21 cellular contexts compared by ENCODE assay signal in genomic region chr6:129871220-129871619, GRCh38. TPM values are rescaled to one million over a fixed set of nuclear protein-coding genes. Genes with fewer than 3 reads are reported as not detected.
DNase-seq lines count a peak whose midpoint lies in the region; FAIRE-seq and TF ChIP-seq lines count a peak whose summit lies in the region.
"Had no signal": no experiment of that assay in that cellular context is flagged by ENCODE, and none has a peak within 500 bp of the region (broad histone marks: within the 10 kb centered on the region; RNA-seq: fewer than 3 reads in every experiment).

No MANE protein-coding gene starts in this region.

- POLR2A ChIA-PET in GM10248 (lab: Yijun Ruan, JAX) = no interaction called here

- TF ChIP-seq CTCF in VCaP (conservative IDR thresholded peaks at IDR 0.05) = no peak
- TF ChIP-seq CTCF in GM10248 (IDR thresholded peaks at IDR 0.05; ENCODE audit: control extremely low read depth, extremely low read depth, low read depth, missing control alignments) = no peak

- H3K27ac ChIP-seq in VCaP = peak overlapping the region; percentile 28
- H3K27ac ChIP-seq: BLaER1, GM23248, HL-60 had no signal

- peak; percentile 51 for FAIRE-seq in GM12891 (lab: Jason Lieb, UNC)

- H3K9me3 ChIP-seq in MG63 = no peaks in the 10 kb centered on the region
- H3K9me3 ChIP-seq: BLaER1, HAP-1 had no signal

- CTCF ChIA-PET in GM10248 (lab: Yijun Ruan, JAX) = no interaction called here

- H3K27me3 ChIP-seq in MG63 = no peaks in the 10 kb centered on the region
- H3K27me3 ChIP-seq: BLaER1 had no signal

- H3K36me3 ChIP-seq in MG63 = no peaks in the 10 kb centered on the region
- H3K36me3 ChIP-seq: BLaER1, HAP-1 had no signal

- H3K4me3 ChIP-seq in MG63 = no peak overlapping the region
- H3K4me3 ChIP-seq: BLaER1, GM23248, HAP-1 had no signal

- no peak for DNase-seq in GM12891 (ENCODE audit: insufficient read length, low spot score)
- peak; percentile 60 for DNase-seq in MG63
- peak; percentile 80 for DNase-seq in fibroblast of peridontal ligament (ENCODE audit: extremely low read depth)
- DNase-seq in NCI-H2196 (lab: John Stamatoyannopoulos, UW; ENCODE audit: unreplicated experiment) = no peak
- DNase-seq in NCI-H2029 (lab: John Stamatoyannopoulos, UW) = no peak
- no peak for DNase-seq in GM10248 (ENCODE audit: extremely low spot score)
- DNase-seq: 8988T; CD4-positive, alpha-beta memory T cell; DMS153; DMS79; GDM1; GM23248 had no signal

- no peak for TF ChIP-seq POLR2A in GM12891 (IDR thresholded peaks at IDR 0.05; ENCODE audit: low read depth, low read length)

TF ChIP-seq in GM12891, 5 proteins besides CTCF, POLR2A, EP300 and RAD21:
- TF ChIP-seq TAF1 (IDR thresholded peaks at IDR 0.05; ENCODE audit: low read depth, low read length) = no peak
- TF ChIP-seq POLR2AphosphoS5 (IDR thresholded peaks at IDR 0.05; ENCODE audit: low read depth, low read length) = no peak
- no peak for TF ChIP-seq POU2F2 (IDR thresholded peaks at IDR 0.05; ENCODE audit: low read depth, low read length)
- no peak for TF ChIP-seq SPI1 (IDR thresholded peaks at IDR 0.05; ENCODE audit: low read depth, low read length)
- TF ChIP-seq PAX5 (IDR thresholded peaks at IDR 0.05; ENCODE audit: insufficient read depth, low read length, severe bottlenecking) = no peak
TF ChIP-seq in GM12891: peak in this region for 0.

RNA-seq across cellular contexts. Expression of gene TMEM244, which starts 10.1 kb away (rescaled TPM):
- polyA plus RNA-seq in GM12891 (2012; ENCODE audit: low read depth, missing spikeins) = 1.5 TPM
- total RNA-seq in MG63 (2014; rRNA removed; shearing (Covaris generic); ENCODE audit: low replicate concordance) = not detected in 2 replicates
- total RNA-seq: A673, GM23248, H4, HT1080 had no signal
- polyA plus RNA-seq: AG04450, CD14-positive monocyte, GM23248 had no signal

Comparison
In these comparisons a context has a peak if more than half of its experiments do, and no peak if none do; other contexts are left out.
1. DNase-seq: peak in MG63 (single experiment) and fibroblast of peridontal ligament (single experiment); none in GM12891 (single experiment), NCI-H2196 (single experiment), NCI-H2029 (single experiment) and GM10248 (single experiment).